ENCODE assay signal across 20 cellular contexts in the genomic region with DNA sequence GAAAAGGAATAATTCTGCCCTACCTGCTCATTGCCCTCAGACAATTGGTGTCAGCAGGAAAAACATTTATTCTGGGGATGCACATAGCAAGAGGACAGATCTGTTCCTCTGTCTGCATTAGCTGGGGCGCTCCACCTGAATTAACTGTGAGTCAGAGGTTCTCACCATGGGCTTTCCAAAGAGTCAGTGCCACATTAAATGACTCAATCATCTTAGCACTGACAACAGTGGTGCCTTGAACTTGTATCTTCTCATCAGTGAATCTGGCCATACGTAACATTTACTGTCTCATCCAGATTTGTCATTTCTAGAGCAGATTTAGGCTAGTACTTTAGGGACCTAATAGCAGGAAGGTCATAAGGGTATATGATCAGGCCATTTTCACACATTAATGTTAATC.
"Had no signal": no experiment of that assay in that cellular context is flagged by ENCODE, and none has a peak within 500 bp of the region (broad histone marks: within the 10 kb centered on the region; RNA-seq: fewer than 3 reads in every experiment).

No MANE protein-coding gene starts in this region.

- H3K27ac Mint-ChIP-seq: activated naive CD4-positive, alpha-beta T cell treated with anti-CD3 and anti-CD28 coated beads, Interleukin-2, amount 10 ng/mL, durations not matched to agents 7 days and 5 days; brain; mesothelial cell of epicardium; natural killer cell; progenitor cell of endocrine pancreas; stimulated activated naive CD8-positive, alpha-beta T cell treated with anti-CD3 and anti-CD28 coated beads, Interleukin-15, Interleukin-2, amounts not matched to agents 100 ng/mL and 50 ng/mL, for 24 hours had no signal

- H3K27me3 Mint-ChIP-seq: activated naive CD4-positive, alpha-beta T cell treated with anti-CD3 and anti-CD28 coated beads, Interleukin-2, amount 10 ng/mL, durations not matched to agents 7 days and 5 days; progenitor cell of endocrine pancreas had no signal

- H3K4me3 Mint-ChIP-seq: activated naive CD4-positive, alpha-beta T cell treated with anti-CD3 and anti-CD28 coated beads, Interleukin-2, amount 10 ng/mL, durations not matched to agents 7 days and 5 days; brain; mesothelial cell of epicardium; natural killer cell; stimulated activated naive CD8-positive, alpha-beta T cell treated with anti-CD3 and anti-CD28 coated beads, Interleukin-15, Interleukin-2, amounts not matched to agents 100 ng/mL and 50 ng/mL, for 24 hours had no signal

- DNase-seq: activated CD4-positive, alpha-beta T cell treated with anti-CD3 and anti-CD28 coated beads, Interleukin-2, amount 50 U/mL, for 48 hours; activated CD4-positive, CD25-positive, alpha-beta regulatory T cell treated with anti-CD3 and anti-CD28 coated beads, Interleukin-2, amount 50 U/mL, for 72 hours; activated naive CD4-positive, alpha-beta T cell treated with anti-CD3 and anti-CD28 coated beads, Interleukin-2, amount 10 ng/mL, durations not matched to agents 7 days and 5 days; aorta; central memory CD4-positive, alpha-beta T cell; effector memory CD4-positive, alpha-beta T cell; gastrocnemius medialis; hippocampal formation; left ventricle myocardium inferior; natural killer cell; retina; sigmoid colon; stimulated activated CD4-positive, alpha-beta T cell treated with anti-CD3 and anti-CD28 coated beads, Interleukin-4, amount 100 ng/mL, for 1 hour; tibial artery had no signal

- ATAC-seq: gastrocnemius medialis, natural killer cell, SK-N-SH treated with all-trans-retinoic acid at 6 μM for 48 hours had no signal

- H3K4me1 ChIP-seq: esophagus muscularis mucosa, gastrocnemius medialis, left ventricle myocardium inferior, sigmoid colon, tibial artery had no signal

- H3K9me3 Mint-ChIP-seq: activated naive CD4-positive, alpha-beta T cell treated with anti-CD3 and anti-CD28 coated beads, Interleukin-2, amount 10 ng/mL, durations not matched to agents 7 days and 5 days had no signal

- H3K36me3 Mint-ChIP-seq: activated naive CD4-positive, alpha-beta T cell treated with anti-CD3 and anti-CD28 coated beads, Interleukin-2, amount 10 ng/mL, durations not matched to agents 7 days and 5 days; brain; mesothelial cell of epicardium had no signal

- H3K27me3 ChIP-seq: esophagus muscularis mucosa, gastrocnemius medialis, sigmoid colon, tibial artery had no signal

- H3K4me1 Mint-ChIP-seq: activated naive CD4-positive, alpha-beta T cell treated with anti-CD3 and anti-CD28 coated beads, Interleukin-2, amount 10 ng/mL, durations not matched to agents 7 days and 5 days; brain; mesothelial cell of epicardium; natural killer cell had no signal

- H3K27ac ChIP-seq: esophagus muscularis mucosa, gastrocnemius medialis, left ventricle myocardium inferior, sigmoid colon, tibial artery had no signal
